ENCODE assay signal across 10 cellular contexts in the genomic region with DNA sequence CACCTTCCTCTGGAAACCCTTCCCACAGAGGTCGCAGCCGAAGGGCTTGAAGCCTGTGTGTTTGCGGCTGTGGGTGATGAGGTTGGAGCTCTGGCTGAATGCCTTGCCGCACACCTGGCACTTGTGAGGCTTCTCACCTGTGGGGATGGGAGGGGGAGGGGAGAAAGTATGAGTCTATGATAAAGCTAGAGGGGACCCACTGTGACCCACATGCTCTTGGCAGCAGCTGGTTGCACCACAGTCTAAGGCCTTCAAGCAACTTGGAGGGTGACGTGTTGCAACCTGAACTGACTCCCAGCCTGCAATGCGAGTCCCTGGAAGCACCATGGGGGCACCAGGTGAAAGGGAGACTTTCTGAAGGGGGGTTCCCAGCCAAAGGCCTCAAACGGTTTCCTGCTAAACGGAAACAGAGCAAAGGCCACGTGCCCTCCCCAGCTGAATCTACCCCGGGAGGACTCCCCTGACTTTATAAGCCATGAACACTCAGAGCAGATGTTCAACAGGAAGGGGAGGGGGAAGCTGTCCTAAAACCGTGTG. TPM values are rescaled to one million over a fixed set of nuclear protein-coding genes. Genes with fewer than 3 reads are reported as not detected.
A peak's percentile ranks its signal among the peaks of the same experiment; 100 is the strongest.
DNase-seq lines count a peak whose midpoint lies in the region; ATAC-seq, FAIRE-seq and TF ChIP-seq lines count a peak whose summit lies in the region.
"Had no signal": no experiment of that assay in that cellular context is flagged by ENCODE, and none has a peak within 500 bp of the region (broad histone marks: within the 10 kb centered on the region; RNA-seq: fewer than 3 reads in every experiment).

No MANE protein-coding gene starts in this region.

- intact Hi-C loops in naive thymus-derived CD4-positive, alpha-beta T cell (cut with micrococcal nuclease) = loop anchor here (1.0 to 5.0 kb wide), 6 partner anchors 8 to 356 kb away; partner anchors contain the start of gene RPL5 (in 1 of the 2)

- peak overlapping the region; percentile 68 for H3K27ac ChIP-seq in naive thymus-derived CD4-positive, alpha-beta T cell (ENCODE audit: low read depth, low read length)

- no peak for TF ChIP-seq POLR2A in GM12891 (IDR thresholded peaks at IDR 0.05; ENCODE audit: low read depth, low read length)

- DNase-seq in GM12891 (ENCODE audit: insufficient read length, low spot score) (no peak), retina (no peak), cortex of kidney (lab: John Stamatoyannopoulos, UW) (no peak)
- peak; percentile 41 to 43 for DNase-seq in activated CD4-positive, alpha-beta T cell treated with anti-CD3 and anti-CD28 coated beads, Interleukin-2, amount 50 U/mL, for 4 hours
- DNase-seq in naive thymus-derived CD4-positive, alpha-beta T cell = peak in 8 of 9 donors; percentile 45 to 82 (median 58)
- DNase-seq: IMR-90 had no signal

- peaks cover 0 to 2% (median 0%) of the 10 kb centered on the region in 11 donors for H3K9me3 Mint-ChIP-seq in naive thymus-derived CD4-positive, alpha-beta T cell

- FAIRE-seq in GM12891 (lab: Jason Lieb, UNC) = peak; percentile 86
- FAIRE-seq: bronchial epithelial cell had no signal

- H3K4me3 Mint-ChIP-seq in naive thymus-derived CD4-positive, alpha-beta T cell = peak overlapping the region; percentile 2 to 78 (median 72)

- ATAC-seq in HG03196 (IDR thresholded peaks at IDR 0.05; ENCODE audit: unreplicated experiment) = peak; percentile 42
- ATAC-seq in naive thymus-derived CD4-positive, alpha-beta T cell = peak; percentile 85
- no peak for ATAC-seq in HG03025 (IDR thresholded peaks at IDR 0.05; ENCODE audit: low FRiP score, unreplicated experiment)
- no peak for ATAC-seq in GM21360 (IDR thresholded peaks at IDR 0.05; ENCODE audit: unreplicated experiment)

- H3K36me3 ChIP-seq in naive thymus-derived CD4-positive, alpha-beta T cell (ENCODE audit: control insufficient read depth in 2 of 3, insufficient read depth in 3 of 3, low read length in 3 of 3) = peaks cover 0 to 8% (median 0%) of the 10 kb centered on the region in 3 experiments

- no peak overlapping the region for H3K4me3 ChIP-seq in naive thymus-derived CD4-positive, alpha-beta T cell (ENCODE audit: low read length)

- H3K27ac Mint-ChIP-seq in naive thymus-derived CD4-positive, alpha-beta T cell = peak overlapping the region; percentile 76 to 92 (median 86)

- POLR2A ChIA-PET in naive thymus-derived CD4-positive, alpha-beta T cell (lab: Charles Lee) = interaction anchor here (0.6 to 4.8 kb wide), 5 partner anchors 8 to 160 kb away, joined by 3 to 39 read pairs (median 6); no protein-coding TSS in a partner anchor

- H3K4me1 Mint-ChIP-seq in naive thymus-derived CD4-positive, alpha-beta T cell = peaks cover 24 to 86% (median 64%) of the 10 kb centered on the region in 7 donors

- H3K4me1 ChIP-seq in naive thymus-derived CD4-positive, alpha-beta T cell (ENCODE audit: control insufficient read depth in 2 of 2, insufficient read depth in 2 of 2, low read length in 2 of 2) = peaks cover 19 to 59% of the 10 kb centered on the region in 2 donors

- CTCF ChIA-PET in naive thymus-derived CD4-positive, alpha-beta T cell (lab: Charles Lee) = interaction anchor here (1.7 kb wide), 1 partner anchor 9 kb away, joined by 6 read pairs; no protein-coding TSS in a partner anchor

- no peaks in the 10 kb centered on the region for H3K27me3 ChIP-seq in naive thymus-derived CD4-positive, alpha-beta T cell (ENCODE audit: control insufficient read depth in 2 of 2, insufficient read depth in 2 of 2, low read length in 2 of 2)

- H3K36me3 Mint-ChIP-seq in naive thymus-derived CD4-positive, alpha-beta T cell = peaks cover 3 to 63% (median 22%) of the 10 kb centered on the region in 5 donors

- H3K9me3 ChIP-seq in naive thymus-derived CD4-positive, alpha-beta T cell (ENCODE audit: control insufficient read depth in 2 of 3, low read length in 3 of 3) = no peaks in the 10 kb centered on the region

- H3K27me3 Mint-ChIP-seq in naive thymus-derived CD4-positive, alpha-beta T cell = no peaks in the 10 kb centered on the region

TF ChIP-seq in GM12891, 5 proteins besides CTCF, POLR2A, EP300 and RAD21:
- no peak for TF ChIP-seq PAX5 (IDR thresholded peaks at IDR 0.05; ENCODE audit: insufficient read depth, low read length, severe bottlenecking)
- no peak for TF ChIP-seq POU2F2 (IDR thresholded peaks at IDR 0.05; ENCODE audit: low read depth, low read length)
- no peak for TF ChIP-seq POLR2AphosphoS5 (IDR thresholded peaks at IDR 0.05; ENCODE audit: low read depth, low read length)
- TF ChIP-seq TAF1 (IDR thresholded peaks at IDR 0.05; ENCODE audit: low read depth, low read length) = no peak
- 0 out of 2 replicates have a peak, but pooled peaks have one; percentile 0 for TF ChIP-seq SPI1 (IDR thresholded peaks at IDR 0.05; ENCODE audit: low read depth, low read length)

RNA-seq across cellular contexts. Expression of gene GFI1, which starts 10.6 kb away (rescaled TPM):
- polyA plus RNA-seq in GM12891 (2012; ENCODE audit: low read depth, missing spikeins) = 5.7 TPM
- 10 to 100 TPM; 11.5 to 78.8 (median 29.9) TPM for total RNA-seq in naive thymus-derived CD4-positive, alpha-beta T cell
- 1 to 10 TPM; 3.3 to 7.9 TPM for polyA plus RNA-seq in naive thymus-derived CD4-positive, alpha-beta T cell

Comparison
In these comparisons a context has a peak if more than half of its experiments do, and no peak if none do; other contexts are left out.
1. DNase-seq: peak in activated CD4-positive, alpha-beta T cell treated with anti-CD3 and anti-CD28 coated beads, Interleukin-2, amount 50 U/mL, for 4 hours (2 of 2) and naive thymus-derived CD4-positive, alpha-beta T cell (8 of 9); none in GM12891 (single experiment), retina (single experiment) and cortex of kidney (single experiment).
2. ATAC-seq: peak in HG03196 (single experiment) and naive thymus-derived CD4-positive, alpha-beta T cell (single experiment); none in HG03025 (single experiment) and GM21360 (single experiment).